11 cellular contexts compared by ENCODE assay signal in the genomic region with DNA sequence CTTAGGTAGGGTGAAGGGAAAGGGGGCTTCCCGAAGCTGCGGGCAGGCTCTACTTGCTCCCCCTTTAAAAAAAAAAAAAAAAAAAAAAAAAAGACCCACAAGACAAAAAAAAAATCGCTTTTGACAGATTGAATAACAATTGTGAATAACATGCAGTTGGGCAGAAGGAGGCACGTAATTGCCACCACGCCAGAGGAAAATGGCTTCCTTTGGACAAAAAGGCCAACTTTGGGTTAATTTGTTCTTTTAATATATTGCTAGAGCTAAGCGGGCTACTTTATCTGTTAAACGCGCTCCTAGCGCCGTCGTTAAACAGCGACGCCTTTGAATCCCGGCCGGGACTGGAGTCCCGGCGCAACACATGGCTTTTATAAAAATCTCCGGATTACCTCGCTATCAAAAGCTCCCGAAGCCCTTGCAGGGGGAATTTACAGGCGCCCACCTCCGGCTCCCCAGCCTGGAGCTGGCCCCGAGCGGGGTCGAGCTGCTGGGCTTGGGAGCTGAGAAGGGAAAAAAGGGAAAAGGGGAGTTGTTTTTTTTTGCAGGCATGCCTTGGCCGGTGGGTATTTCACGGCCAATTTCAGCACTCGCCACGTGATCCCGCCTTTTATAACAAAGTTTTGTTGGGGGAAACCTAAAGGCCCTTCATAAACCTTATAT. TPM values are rescaled to one million over a fixed set of nuclear protein-coding genes. Genes with fewer than 3 reads are reported as not detected.
DNase-seq lines count a peak whose midpoint lies in the region; FAIRE-seq and TF ChIP-seq lines count a peak whose summit lies in the region.
"Had no signal": no experiment of that assay in that cellular context is flagged by ENCODE, and none has a peak within 500 bp of the region (broad histone marks: within the 10 kb centered on the region; RNA-seq: fewer than 3 reads in every experiment).

No MANE protein-coding gene starts in this region.

- DNase-seq in NCI-H510A treated with DMSO at 0.1 percent for 48 hours (lab: John Stamatoyannopoulos, UW) (peak; percentile 43), NCI-H510A (lab: John Stamatoyannopoulos, UW) (no peak), RPMI7951 (ENCODE audit: low read depth) (peak; percentile 59), fibroblast of mammary gland (ENCODE audit: low read depth) (peak; percentile 38), small intestine (no peak), GM12892 (ENCODE audit: insufficient read length) (no peak), brain microvascular endothelial cell (no peak), substantia nigra (lab: John Stamatoyannopoulos, UW) (no peak)
- DNase-seq: DMS79 had no signal

- 2 to 5% (median 4%) methylated on average over 30 of the region's 30 CpGs for WGBS in small intestine, 3 donors

- TF ChIP-seq POLR2A in GM12892 (IDR thresholded peaks at IDR 0.05; ENCODE audit: low read depth, low read length) = no peak

- in situ Hi-C loops in brain microvascular endothelial cell (cut with HindIII; ENCODE audit: low pct_ligation_motif_present, low sequenced_read_pairs) = no loop called here

- H3K4me1 ChIP-seq in small intestine (ENCODE audit: control insufficient read depth in 2 of 2, insufficient read depth in 1 of 2, low read depth in 1 of 2, low read length in 1 of 2) = peaks cover 2 to 4% of the 10 kb centered on the region in 2 donors

- H3K27ac ChIP-seq in small intestine (ENCODE audit: low read depth in 1 of 2, low read length in 1 of 2) = no peak overlapping the region
- H3K27ac ChIP-seq in brain microvascular endothelial cell = no peak overlapping the region
- H3K27ac ChIP-seq in substantia nigra (ENCODE audit: low read depth, low read length, poor library complexity, severe bottlenecking) = no peak overlapping the region
- H3K27ac ChIP-seq: neutrophil had no signal

- FAIRE-seq in small intestine (lab: Jason Lieb, UNC) = no peak
- no peak for FAIRE-seq in GM12892 (lab: Jason Lieb, UNC)
- FAIRE-seq: TTC549 had no signal

- no peaks in the 10 kb centered on the region for H3K9me3 ChIP-seq in small intestine (ENCODE audit: control insufficient read depth, low read depth)
- H3K9me3 ChIP-seq: neutrophil had no signal

- H3K36me3 ChIP-seq in small intestine (ENCODE audit: control insufficient read depth in 2 of 2, insufficient read depth in 2 of 2, low read length in 2 of 2) (no peaks in the 10 kb centered on the region), brain microvascular endothelial cell (replicated peaks) (no peaks in the 10 kb centered on the region)
- H3K36me3 ChIP-seq: neutrophil had no signal

- TF ChIP-seq CTCF in fibroblast of mammary gland (conservative IDR thresholded peaks at IDR 0.05; ENCODE audit: control insufficient read depth, insufficient read depth, low read depth, low read length) (no peak), brain microvascular endothelial cell (IDR thresholded peaks at IDR 0.05; ENCODE audit: low read depth, low read length, missing control alignments) (no peak)

- H3K4me3 ChIP-seq in fibroblast of mammary gland (ENCODE audit: control insufficient read depth, low read depth, low read length) (peak overlapping the region; percentile 53), small intestine (ENCODE audit: low read depth in 1 of 2, low read length in 2 of 2) (peak overlapping the region; percentile 50 to 70), brain microvascular endothelial cell (ENCODE audit: low read depth, low read length) (no peak overlapping the region)

- peaks cover 9 to 80% of the 10 kb centered on the region in 2 donors for H3K27me3 ChIP-seq in small intestine (ENCODE audit: control insufficient read depth in 2 of 2, insufficient read depth in 2 of 2, low read length in 2 of 2)
- peaks cover 91% of the 10 kb centered on the region for H3K27me3 ChIP-seq in brain microvascular endothelial cell (replicated peaks)

RNA-seq across cellular contexts. Expression of a gene that starts 1.2 kb away (rescaled TPM):
- 1.4 and 1.9 TPM in 2 replicates for total RNA-seq in RPMI7951 (2014; rRNA removed; shearing (Covaris generic))
- not detected for polyA plus RNA-seq in small intestine
- not detected for polyA plus RNA-seq in GM12892 (2012; ENCODE audit: missing spikeins)

RNA-seq across cellular contexts. Expression of a gene that starts 9.7 kb away (rescaled TPM):
- 12.9 and 18.7 TPM in 2 replicates for total RNA-seq in RPMI7951 (2014; rRNA removed; shearing (Covaris generic))
- under 1 TPM in 1 of 3 donors, not detected in 2; 0.06 TPM for polyA plus RNA-seq in small intestine
- 2.9 TPM for polyA plus RNA-seq in GM12892 (2012; ENCODE audit: missing spikeins)

RNA-seq across cellular contexts. Expression of a gene that starts 16.1 kb away (rescaled TPM):
- total RNA-seq in RPMI7951 (2014; rRNA removed; shearing (Covaris generic)) = 1.7 and 2.3 TPM in 2 replicates
- not detected for polyA plus RNA-seq in small intestine
- polyA plus RNA-seq in GM12892 (2012; ENCODE audit: missing spikeins) = not detected

RNA-seq across cellular contexts. Expression of a gene that starts 18.5 kb away (rescaled TPM):
- 0.12 TPM in 1 of 2 replicates, not detected in the other for total RNA-seq in RPMI7951 (2014; rRNA removed; shearing (Covaris generic))
- under 1 TPM in 1 of 3 donors, not detected in 2; 0.28 TPM for polyA plus RNA-seq in small intestine
- polyA plus RNA-seq in GM12892 (2012; ENCODE audit: missing spikeins) = 4.1 TPM

RNA-seq across cellular contexts. Expression of a gene that starts 27.3 kb away (rescaled TPM):
- 16.4 and 19.7 TPM in 2 replicates for total RNA-seq in RPMI7951 (2014; rRNA removed; shearing (Covaris generic))
- 1 to 10 TPM in 2 of 3 donors, not detected in 1; 1.1 to 1.9 TPM for polyA plus RNA-seq in small intestine
- not detected for polyA plus RNA-seq in GM12892 (2012; ENCODE audit: missing spikeins)

Comparison
In these comparisons a context has a peak if more than half of its experiments do, and no peak if none do; other contexts are left out.
1. DNase-seq: peak in NCI-H510A treated with DMSO at 0.1 percent for 48 hours (single experiment), RPMI7951 (single experiment) and fibroblast of mammary gland (single experiment); none in NCI-H510A (single experiment), small intestine (single experiment), GM12892 (single experiment), brain microvascular endothelial cell (single experiment) and substantia nigra (0 of 49).